ENCODE assay signal across 17 cellular contexts in genomic region chr4:40454816-40455215, GRCh38.
"Had no signal": no experiment of that assay in that cellular context is flagged by ENCODE, and none has a peak within 500 bp of the region (broad histone marks: within the 10 kb centered on the region; RNA-seq: fewer than 3 reads in every experiment).

No MANE protein-coding gene starts in this region.

- ATAC-seq: activated CD4-positive, CD25-positive, alpha-beta regulatory T cell treated with anti-CD3 and anti-CD28 coated beads, Interleukin-2, amount 50 U/mL, for 24 hours had no signal

- H3K27ac ChIP-seq: brain microvascular endothelial cell, prostate gland, sigmoid colon, suprapubic skin had no signal

- DNase-seq: activated CD4-positive, alpha-beta T cell treated with anti-CD3 and anti-CD28 coated beads, Interleukin-2, amount 50 U/mL, for 4 hours; activated effector memory CD4-positive, alpha-beta T cell treated with anti-CD3 and anti-CD28 coated beads, Interleukin-2, amount 50 U/mL, for 16 hours; activated T-cell treated with anti-CD3 and anti-CD28 coated beads, Interleukin-2, amount 50 U/mL, for 24 hours; brain microvascular endothelial cell; foreskin fibroblast; occipital lobe; sigmoid colon; stimulated activated CD4-positive, alpha-beta T cell treated with anti-CD3 and anti-CD28 coated beads, Interleukin-2, amount 100 ng/mL, for 24 hours; stimulated activated naive CD4-positive, alpha-beta T cell had no signal

- H3K36me3 ChIP-seq: brain microvascular endothelial cell, prostate gland, sigmoid colon, suprapubic skin had no signal

- H3K9me3 Mint-ChIP-seq: activated T-cell treated with anti-CD3 and anti-CD28 coated beads, Interleukin-2, amount 50 U/mL, for 24 hours; memory B cell; natural killer cell treated with Interleukin-12 subunit alpha and Interleukin-12 subunit beta and Interleukin-15 and Interleukin-18, amount 100 ng/mL, for 72 hours; T-helper 1 cell treated with Interleukin-12 subunit alpha and Interleukin-12 subunit beta and Interleukin-4 antibody, amounts not matched to agents 30 μg/mL and 1 μg/mL, for 36 hours had no signal

- H3K27me3 Mint-ChIP-seq: activated naive CD8-positive, alpha-beta T cell; activated T-cell treated with anti-CD3 and anti-CD28 coated beads, Interleukin-2, amount 50 U/mL, for 24 hours; memory B cell; natural killer cell treated with Interleukin-12 subunit alpha and Interleukin-12 subunit beta and Interleukin-15 and Interleukin-18, amount 100 ng/mL, for 72 hours had no signal

- H3K4me1 ChIP-seq: suprapubic skin had no signal

- H3K4me3 Mint-ChIP-seq: activated naive CD8-positive, alpha-beta T cell; activated T-cell treated with anti-CD3 and anti-CD28 coated beads, Interleukin-2, amount 50 U/mL, for 24 hours; memory B cell; natural killer cell treated with Interleukin-12 subunit alpha and Interleukin-12 subunit beta and Interleukin-15 and Interleukin-18, amount 100 ng/mL, for 72 hours; T-helper 1 cell treated with Interleukin-12 subunit alpha and Interleukin-12 subunit beta and Interleukin-4 antibody, amounts not matched to agents 30 μg/mL and 1 μg/mL, for 36 hours had no signal

- H3K36me3 Mint-ChIP-seq: activated naive CD8-positive, alpha-beta T cell; natural killer cell treated with Interleukin-12 subunit alpha and Interleukin-12 subunit beta and Interleukin-15 and Interleukin-18, amount 100 ng/mL, for 72 hours had no signal

- H3K9me3 ChIP-seq: prostate gland, sigmoid colon, suprapubic skin, upper lobe of left lung had no signal

- H3K27ac Mint-ChIP-seq: activated naive CD8-positive, alpha-beta T cell; activated T-cell treated with anti-CD3 and anti-CD28 coated beads, Interleukin-2, amount 50 U/mL, for 24 hours; memory B cell; natural killer cell treated with Interleukin-12 subunit alpha and Interleukin-12 subunit beta and Interleukin-15 and Interleukin-18, amount 100 ng/mL, for 72 hours; T-helper 1 cell treated with Interleukin-12 subunit alpha and Interleukin-12 subunit beta and Interleukin-4 antibody, amounts not matched to agents 30 μg/mL and 1 μg/mL, for 36 hours had no signal

- H3K4me3 ChIP-seq: prostate gland, sigmoid colon, suprapubic skin, upper lobe of left lung had no signal

- H3K27me3 ChIP-seq: brain microvascular endothelial cell, sigmoid colon, suprapubic skin, upper lobe of left lung had no signal
